ENCODE assay signal across 8 cellular contexts in the genomic region with DNA sequence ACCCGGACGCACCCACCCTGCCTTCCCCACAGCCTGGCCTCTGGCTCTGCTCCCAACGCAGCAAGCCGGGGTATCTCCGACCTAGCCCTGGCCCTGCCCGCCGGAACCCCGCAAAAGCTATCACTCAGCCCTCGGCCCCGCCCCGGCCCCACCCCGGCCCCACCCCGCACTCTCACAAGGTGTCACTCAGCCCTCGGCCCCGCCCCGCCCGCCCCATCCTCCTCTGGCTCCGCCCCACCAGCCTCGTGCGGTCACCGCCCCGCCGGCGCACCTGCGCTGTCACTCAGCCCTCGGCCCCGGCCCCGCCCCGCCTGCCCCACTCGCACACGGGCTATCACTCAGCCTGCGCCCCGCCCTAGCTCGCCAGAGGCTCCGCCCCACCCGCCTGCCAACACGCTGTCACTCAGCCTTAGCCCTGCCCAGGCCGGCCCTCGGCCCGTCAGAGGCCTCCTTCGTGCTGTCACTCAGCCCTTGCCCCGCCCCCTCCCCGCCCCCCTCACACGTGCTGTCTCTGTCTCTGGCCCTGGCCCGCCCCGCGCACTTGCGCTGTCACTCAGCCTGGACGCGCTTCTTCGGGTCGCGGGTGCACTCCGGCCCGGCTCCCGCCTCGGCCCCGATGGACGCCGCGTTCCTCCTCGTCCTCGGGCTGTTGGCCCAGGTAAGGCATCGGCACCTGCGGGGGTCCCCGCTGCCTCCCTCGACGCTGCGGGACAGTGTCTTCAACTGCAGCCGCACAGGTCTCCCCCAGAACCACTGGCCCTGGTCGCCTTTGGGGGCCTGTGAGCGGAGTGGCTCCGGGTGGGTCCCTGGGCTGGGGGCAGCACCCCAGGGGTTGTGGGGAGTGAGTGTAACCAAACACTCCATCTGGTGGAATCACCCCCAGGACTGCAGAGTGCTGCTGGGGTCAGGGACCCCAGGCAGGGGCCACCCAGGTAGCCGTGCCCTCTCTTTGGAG. TPM values are rescaled to one million over a fixed set of nuclear protein-coding genes. Genes with fewer than 3 reads are reported as not detected.
DNase-seq lines count a peak whose midpoint lies in the region; ATAC-seq, FAIRE-seq and TF ChIP-seq lines count a peak whose summit lies in the region.

A gene with protein sequence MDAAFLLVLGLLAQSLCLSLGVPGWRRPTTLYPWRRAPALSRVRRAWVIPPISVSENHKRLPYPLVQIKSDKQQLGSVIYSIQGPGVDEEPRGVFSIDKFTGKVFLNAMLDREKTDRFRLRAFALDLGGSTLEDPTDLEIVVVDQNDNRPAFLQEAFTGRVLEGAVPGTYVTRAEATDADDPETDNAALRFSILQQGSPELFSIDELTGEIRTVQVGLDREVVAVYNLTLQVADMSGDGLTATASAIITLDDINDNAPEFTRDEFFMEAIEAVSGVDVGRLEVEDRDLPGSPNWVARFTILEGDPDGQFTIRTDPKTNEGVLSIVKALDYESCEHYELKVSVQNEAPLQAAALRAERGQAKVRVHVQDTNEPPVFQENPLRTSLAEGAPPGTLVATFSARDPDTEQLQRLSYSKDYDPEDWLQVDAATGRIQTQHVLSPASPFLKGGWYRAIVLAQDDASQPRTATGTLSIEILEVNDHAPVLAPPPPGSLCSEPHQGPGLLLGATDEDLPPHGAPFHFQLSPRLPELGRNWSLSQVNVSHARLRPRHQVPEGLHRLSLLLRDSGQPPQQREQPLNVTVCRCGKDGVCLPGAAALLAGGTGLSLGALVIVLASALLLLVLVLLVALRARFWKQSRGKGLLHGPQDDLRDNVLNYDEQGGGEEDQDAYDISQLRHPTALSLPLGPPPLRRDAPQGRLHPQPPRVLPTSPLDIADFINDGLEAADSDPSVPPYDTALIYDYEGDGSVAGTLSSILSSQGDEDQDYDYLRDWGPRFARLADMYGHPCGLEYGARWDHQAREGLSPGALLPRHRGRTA (plus strand): TSS at position 533 of the 955 bp plus-strand sequence. CDS start 84 bp downstream, at position 617.

- H3K4me3 ChIP-seq in endodermal cell (ENCODE audit: low read length) = no peak within 1 kb of the TSS

- TF ChIP-seq CTCF in endodermal cell (conservative IDR thresholded peaks at IDR 0.05) = no peak

- peak; percentile 85 for ATAC-seq in GM21381 (IDR thresholded peaks at IDR 0.05; ENCODE audit: unreplicated experiment)

- peaks cover 2% of the 10 kb centered on the region for H3K4me1 ChIP-seq in endodermal cell (ENCODE audit: control insufficient read depth, insufficient read depth, low read length)

- no peak within 1 kb of the TSS for H3K9ac ChIP-seq in endodermal cell (ENCODE audit: extremely low read depth, low read length, poor library complexity, severe bottlenecking)

- no peaks in the 10 kb centered on the region for H3K9me3 Mint-ChIP-seq in endodermal cell

- DNase-seq in CD1c-positive myeloid dendritic cell (ENCODE audit: extremely low spot score) (peak; percentile 94), HTR-8/SVneo (ENCODE audit: insufficient read length, low spot score) (peak; percentile 84), NOMO-1 (lab: John Stamatoyannopoulos, UW; ENCODE audit: unreplicated experiment in 2 of 2) (peak; percentile 87 to 96), endodermal cell (peak; percentile 100), midbrain (lab: John Stamatoyannopoulos, UW) (peak; percentile 78)
- peak; percentile 84 for DNase-seq in activated CD8-positive, alpha-beta memory T cell treated with anti-CD3 and anti-CD28 coated beads, Interleukin-2, amount 50 U/mL, for 1 hour (ENCODE audit: extremely low read depth)
- peak; percentile 84 for DNase-seq in stimulated activated CD8-positive, alpha-beta memory T cell treated with anti-CD3 and anti-CD28 coated beads, Interleukin-15, amount 100 ng/mL, for 24 hours (ENCODE audit: low read depth)

- peaks cover 38% of the 10 kb centered on the region for H3K27me3 ChIP-seq in endodermal cell (ENCODE audit: control insufficient read depth, insufficient read depth, low read length, poor library complexity, severe bottlenecking)

- no peaks in the 10 kb centered on the region for H3K9me3 ChIP-seq in endodermal cell (ENCODE audit: control insufficient read depth, low read length)

- H3K27ac ChIP-seq in endodermal cell (ENCODE audit: low read depth, low read length) = no peak within 1 kb of the TSS

- H3K27me3 Mint-ChIP-seq in endodermal cell (ENCODE audit: insufficient read depth) = peaks cover 29% of the 10 kb centered on the region

- no peaks in the 10 kb centered on the region for H3K36me3 Mint-ChIP-seq in endodermal cell (ENCODE audit: low read depth)

- FAIRE-seq in HTR-8/SVneo (lab: Jason Lieb, UNC) = peak; percentile 26

- no peak within 1 kb of the TSS for H3K27ac Mint-ChIP-seq in endodermal cell

- 8% methylated on average over 24 to 60 of the region's 74 CpGs for WGBS in endodermal cell (ENCODE audit: insufficient coverage in 1 of 2, insufficient read length in 1 of 2), 2 experiments

- H3K36me3 ChIP-seq in endodermal cell (ENCODE audit: control insufficient read depth, insufficient read depth, low read length) = no peaks in the 10 kb centered on the region

- peak within 1 kb of the TSS; percentile 34 for H3K4me3 Mint-ChIP-seq in endodermal cell

- H3K4me1 Mint-ChIP-seq in endodermal cell = peaks cover 4% of the 10 kb centered on the region

RNA-seq across cellular contexts. Expression of the gene that starts here (rescaled TPM):
- total RNA-seq in endodermal cell = under 1 TPM; 0.11 to 0.15 TPM
- 0.89 TPM for polyA plus RNA-seq in endodermal cell (2013, experiment 1 of 2)
- 0.70 TPM for polyA plus RNA-seq in endodermal cell (2013, experiment 2 of 2)

Comparison
In these comparisons a context has a peak if more than half of its experiments do, and no peak if none do; other contexts are left out.
1. Peak in DNase-seq in endodermal cell; RNA of the gene not detected or under 1 TPM.